ENCODE assay signal across 1 cellular context in genomic region chr18:23585897-23586248, GRCh38.
TF ChIP-seq lines count a peak whose summit lies in the region.

No MANE protein-coding gene starts in this region.

TF ChIP-seq in GM12878, 131 proteins besides CTCF, POLR2A, EP300 and RAD21 (continued from another document):
- TF ChIP-seq MEF2A (IDR thresholded peaks at IDR 0.05; ENCODE audit: insufficient read depth, low read depth, low read length) (no peak), PRDM15 (CRISPR knock-in tag; IDR thresholded peaks at IDR 0.05) (no peak), EZH2 (IDR thresholded peaks at IDR 0.05; ENCODE audit: borderline replicate concordance, control insufficient read depth, low read depth, low read length) (no peak)
- TF ChIP-seq, protein P1, sequence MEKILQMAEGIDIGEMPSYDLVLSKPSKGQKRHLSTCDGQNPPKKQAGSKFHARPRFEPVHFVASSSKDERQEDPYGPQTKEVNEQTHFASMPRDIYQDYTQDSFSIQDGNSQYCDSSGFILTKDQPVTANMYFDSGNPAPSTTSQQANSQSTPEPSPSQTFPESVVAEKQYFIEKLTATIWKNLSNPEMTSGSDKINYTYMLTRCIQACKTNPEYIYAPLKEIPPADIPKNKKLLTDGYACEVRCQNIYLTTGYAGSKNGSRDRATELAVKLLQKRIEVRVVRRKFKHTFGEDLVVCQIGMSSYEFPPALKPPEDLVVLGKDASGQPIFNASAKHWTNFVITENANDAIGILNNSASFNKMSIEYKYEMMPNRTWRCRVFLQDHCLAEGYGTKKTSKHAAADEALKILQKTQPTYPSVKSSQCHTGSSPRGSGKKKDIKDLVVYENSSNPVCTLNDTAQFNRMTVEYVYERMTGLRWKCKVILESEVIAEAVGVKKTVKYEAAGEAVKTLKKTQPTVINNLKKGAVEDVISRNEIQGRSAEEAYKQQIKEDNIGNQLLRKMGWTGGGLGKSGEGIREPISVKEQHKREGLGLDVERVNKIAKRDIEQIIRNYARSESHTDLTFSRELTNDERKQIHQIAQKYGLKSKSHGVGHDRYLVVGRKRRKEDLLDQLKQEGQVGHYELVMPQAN (conservative IDR thresholded peaks at IDR 0.05) = no peak
